In the genomic region with DNA sequence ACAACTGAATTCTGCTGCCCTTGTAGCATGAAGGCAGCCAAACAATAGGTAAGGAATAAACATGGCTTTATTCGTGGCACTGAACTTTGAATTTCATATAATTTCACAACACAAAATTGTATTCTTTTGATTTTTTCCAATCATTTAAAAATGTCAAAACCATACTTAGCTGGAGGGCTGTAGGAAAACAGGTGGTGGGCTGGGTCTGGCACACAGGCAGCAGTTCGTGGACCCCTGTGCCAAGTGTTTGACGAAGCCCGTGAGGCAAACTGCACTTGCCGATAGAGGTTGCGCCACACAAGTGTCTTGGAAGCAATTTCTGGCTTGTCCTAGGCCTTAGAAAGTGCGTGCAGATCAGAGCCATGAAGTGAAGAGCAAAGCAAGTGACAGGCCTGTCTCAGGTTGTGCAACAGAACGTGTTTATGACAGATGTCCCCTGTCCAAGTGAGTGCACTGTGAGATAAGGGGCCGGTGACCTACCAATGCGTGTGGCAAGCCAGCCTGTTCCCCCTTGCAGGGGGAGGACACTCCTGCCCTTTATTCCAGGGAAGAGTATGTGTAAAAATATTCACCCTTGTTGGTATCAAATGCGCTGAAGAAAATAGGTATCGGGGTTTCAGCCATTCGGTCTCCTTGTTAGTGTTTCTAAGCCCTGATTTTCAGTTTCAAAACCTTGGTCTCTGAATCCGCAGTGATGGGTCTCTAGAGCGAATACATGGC, we compare ENCODE assay signal across 1 cellular context.
TF ChIP-seq lines count a peak whose summit lies in the region.

No MANE protein-coding gene starts in this region.

TF ChIP-seq in K562, 482 proteins besides CTCF, POLR2A, EP300 and RAD21 (continued from another document and continues in another):
- TF ChIP-seq, protein P1, sequence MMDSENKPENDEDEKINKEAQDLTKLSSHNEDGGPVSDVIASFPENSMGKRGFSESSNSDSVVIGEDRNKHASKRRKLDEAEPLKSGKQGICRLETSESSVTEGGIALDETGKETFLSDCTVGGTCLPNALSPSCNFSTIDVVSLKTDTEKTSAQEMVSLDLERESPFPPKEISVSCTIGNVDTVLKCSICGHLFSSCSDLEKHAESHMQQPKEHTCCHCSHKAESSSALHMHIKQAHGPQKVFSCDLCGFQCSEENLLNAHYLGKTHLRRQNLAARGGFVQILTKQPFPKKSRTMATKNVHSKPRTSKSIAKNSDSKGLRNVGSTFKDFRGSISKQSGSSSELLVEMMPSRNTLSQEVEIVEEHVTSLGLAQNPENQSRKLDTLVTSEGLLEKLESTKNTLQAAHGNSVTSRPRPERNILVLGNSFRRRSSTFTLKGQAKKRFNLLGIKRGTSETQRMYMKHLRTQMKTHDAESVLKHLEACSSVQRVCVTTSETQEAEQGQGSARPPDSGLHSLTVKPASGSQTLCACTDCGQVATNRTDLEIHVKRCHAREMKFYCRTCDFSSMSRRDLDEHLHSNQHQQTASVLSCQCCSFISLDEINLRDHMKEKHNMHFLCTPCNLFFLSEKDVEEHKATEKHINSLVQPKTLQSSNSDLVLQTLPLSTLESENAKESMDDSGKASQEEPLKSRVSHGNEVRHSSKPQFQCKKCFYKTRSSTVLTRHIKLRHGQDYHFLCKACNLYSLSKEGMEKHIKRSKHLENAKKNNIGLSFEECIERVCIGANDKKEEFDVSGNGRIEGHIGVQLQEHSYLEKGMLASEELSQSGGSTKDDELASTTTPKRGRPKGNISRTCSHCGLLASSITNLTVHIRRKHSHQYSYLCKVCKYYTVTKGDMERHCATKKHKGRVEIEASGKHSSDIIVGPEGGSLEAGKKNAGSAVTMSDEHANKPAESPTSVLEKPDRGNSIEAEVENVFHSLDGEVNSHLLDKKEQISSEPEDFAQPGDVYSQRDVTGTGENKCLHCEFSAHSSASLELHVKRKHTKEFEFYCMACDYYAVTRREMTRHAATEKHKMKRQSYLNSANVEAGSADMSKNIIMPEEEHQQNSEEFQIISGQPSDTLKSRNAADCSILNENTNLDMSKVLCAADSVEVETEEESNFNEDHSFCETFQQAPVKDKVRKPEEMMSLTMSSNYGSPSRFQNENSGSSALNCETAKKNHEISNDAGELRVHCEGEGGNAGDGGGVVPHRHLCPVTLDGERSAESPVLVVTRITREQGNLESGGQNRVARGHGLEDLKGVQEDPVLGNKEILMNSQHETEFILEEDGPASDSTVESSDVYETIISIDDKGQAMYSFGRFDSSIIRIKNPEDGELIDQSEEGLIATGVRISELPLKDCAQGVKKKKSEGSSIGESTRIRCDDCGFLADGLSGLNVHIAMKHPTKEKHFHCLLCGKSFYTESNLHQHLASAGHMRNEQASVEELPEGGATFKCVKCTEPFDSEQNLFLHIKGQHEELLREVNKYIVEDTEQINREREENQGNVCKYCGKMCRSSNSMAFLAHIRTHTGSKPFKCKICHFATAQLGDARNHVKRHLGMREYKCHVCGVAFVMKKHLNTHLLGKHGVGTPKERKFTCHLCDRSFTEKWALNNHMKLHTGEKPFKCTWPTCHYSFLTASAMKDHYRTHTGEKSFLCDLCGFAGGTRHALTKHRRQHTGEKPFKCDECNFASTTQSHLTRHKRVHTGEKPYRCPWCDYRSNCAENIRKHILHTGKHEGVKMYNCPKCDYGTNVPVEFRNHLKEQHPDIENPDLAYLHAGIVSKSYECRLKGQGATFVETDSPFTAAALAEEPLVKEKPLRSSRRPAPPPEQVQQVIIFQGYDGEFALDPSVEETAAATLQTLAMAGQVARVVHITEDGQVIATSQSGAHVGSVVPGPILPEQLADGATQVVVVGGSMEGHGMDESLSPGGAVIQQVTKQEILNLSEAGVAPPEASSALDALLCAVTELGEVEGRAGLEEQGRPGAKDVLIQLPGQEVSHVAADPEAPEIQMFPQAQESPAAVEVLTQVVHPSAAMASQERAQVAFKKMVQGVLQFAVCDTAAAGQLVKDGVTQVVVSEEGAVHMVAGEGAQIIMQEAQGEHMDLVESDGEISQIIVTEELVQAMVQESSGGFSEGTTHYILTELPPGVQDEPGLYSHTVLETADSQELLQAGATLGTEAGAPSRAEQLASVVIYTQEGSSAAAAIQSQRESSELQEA (IDR thresholded peaks at IDR 0.05; ENCODE audit: low read depth), result no peak
- TF ChIP-seq FOXJ2 (tag; IDR thresholded peaks at IDR 0.05) (no peak), ESRRB (CRISPR knock-in tag; IDR thresholded peaks at IDR 0.05; ENCODE audit: borderline replicate concordance) (no peak), TSC22D4 (tag; IDR thresholded peaks at IDR 0.05) (no peak), NCOA6 (IDR thresholded peaks at IDR 0.05) (no peak), SIN3B (IDR thresholded peaks at IDR 0.05; ENCODE audit: low read depth) (no peak), ASH1L (IDR thresholded peaks at IDR 0.05; ENCODE audit: borderline replicate concordance, low read depth, partially characterized antibody) (no peak), MCM2 (IDR thresholded peaks at IDR 0.05; ENCODE audit: low read depth) (no peak), NFRKB (IDR thresholded peaks at IDR 0.05; ENCODE audit: low read depth) (no peak), TFAM (CRISPR knock-in tag; conservative IDR thresholded peaks at IDR 0.05) (no peak), NUFIP1 (IDR thresholded peaks at IDR 0.05; ENCODE audit: partially characterized antibody) (no peak), ETS2 (tag; IDR thresholded peaks at IDR 0.05; ENCODE audit: borderline replicate concordance, poor library complexity, severe bottlenecking) (no peak), DMBX1 (CRISPR knock-in tag; IDR thresholded peaks at IDR 0.05; ENCODE audit: borderline replicate concordance) (peak; percentile 55; the same call in 1 of the 2 replicates), MTF1 (CRISPR knock-in tag; IDR thresholded peaks at IDR 0.05; ENCODE audit: borderline replicate concordance) (peak; percentile 56; the same call in 1 of the 2 replicates), HDAC8 (tag; IDR thresholded peaks at IDR 0.05) (no peak), GTF2F1 (IDR thresholded peaks at IDR 0.05; ENCODE audit: low read depth, low read length) (no peak), ZNF354B (CRISPR knock-in tag; IDR thresholded peaks at IDR 0.05) (no peak), BRCA1 (IDR thresholded peaks at IDR 0.05) (no peak), BRCA1 (CRISPR knock-in tag; IDR thresholded peaks at IDR 0.05) (no peak), RB1 (IDR thresholded peaks at IDR 0.05; ENCODE audit: low read depth) (no peak), POLR2AphosphoS5 (IDR thresholded peaks at IDR 0.05; ENCODE audit: control insufficient read depth, insufficient read depth, low read depth, low read length) (peak; percentile 92), ZNF253 (CRISPR knock-in tag; conservative IDR thresholded peaks at IDR 0.05) (no peak), NONO (IDR thresholded peaks at IDR 0.05; ENCODE audit: low read depth in 2 of 2, low read length in 1 of 2) (peak in 1 of 2 experiments; percentile 82; a peak in 1 of 4 replicates)
- TF ChIP-seq, protein P2, sequence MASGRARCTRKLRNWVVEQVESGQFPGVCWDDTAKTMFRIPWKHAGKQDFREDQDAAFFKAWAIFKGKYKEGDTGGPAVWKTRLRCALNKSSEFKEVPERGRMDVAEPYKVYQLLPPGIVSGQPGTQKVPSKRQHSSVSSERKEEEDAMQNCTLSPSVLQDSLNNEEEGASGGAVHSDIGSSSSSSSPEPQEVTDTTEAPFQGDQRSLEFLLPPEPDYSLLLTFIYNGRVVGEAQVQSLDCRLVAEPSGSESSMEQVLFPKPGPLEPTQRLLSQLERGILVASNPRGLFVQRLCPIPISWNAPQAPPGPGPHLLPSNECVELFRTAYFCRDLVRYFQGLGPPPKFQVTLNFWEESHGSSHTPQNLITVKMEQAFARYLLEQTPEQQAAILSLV (tag; IDR thresholded peaks at IDR 0.05), result peak; percentile 71; the same call in 1 of the 2 replicates
- TF ChIP-seq, protein P3, sequence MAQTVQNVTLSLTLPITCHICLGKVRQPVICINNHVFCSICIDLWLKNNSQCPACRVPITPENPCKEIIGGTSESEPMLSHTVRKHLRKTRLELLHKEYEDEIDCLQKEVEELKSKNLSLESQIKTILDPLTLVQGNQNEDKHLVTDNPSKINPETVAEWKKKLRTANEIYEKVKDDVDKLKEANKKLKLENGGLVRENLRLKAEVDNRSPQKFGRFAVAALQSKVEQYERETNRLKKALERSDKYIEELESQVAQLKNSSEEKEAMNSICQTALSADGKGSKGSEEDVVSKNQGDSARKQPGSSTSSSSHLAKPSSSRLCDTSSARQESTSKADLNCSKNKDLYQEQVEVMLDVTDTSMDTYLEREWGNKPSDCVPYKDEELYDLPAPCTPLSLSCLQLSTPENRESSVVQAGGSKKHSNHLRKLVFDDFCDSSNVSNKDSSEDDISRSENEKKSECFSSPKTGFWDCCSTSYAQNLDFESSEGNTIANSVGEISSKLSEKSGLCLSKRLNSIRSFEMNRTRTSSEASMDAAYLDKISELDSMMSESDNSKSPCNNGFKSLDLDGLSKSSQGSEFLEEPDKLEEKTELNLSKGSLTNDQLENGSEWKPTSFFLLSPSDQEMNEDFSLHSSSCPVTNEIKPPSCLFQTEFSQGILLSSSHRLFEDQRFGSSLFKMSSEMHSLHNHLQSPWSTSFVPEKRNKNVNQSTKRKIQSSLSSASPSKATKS (CRISPR knock-in tag; IDR thresholded peaks at IDR 0.05), result no peak
- TF ChIP-seq, protein P4, sequence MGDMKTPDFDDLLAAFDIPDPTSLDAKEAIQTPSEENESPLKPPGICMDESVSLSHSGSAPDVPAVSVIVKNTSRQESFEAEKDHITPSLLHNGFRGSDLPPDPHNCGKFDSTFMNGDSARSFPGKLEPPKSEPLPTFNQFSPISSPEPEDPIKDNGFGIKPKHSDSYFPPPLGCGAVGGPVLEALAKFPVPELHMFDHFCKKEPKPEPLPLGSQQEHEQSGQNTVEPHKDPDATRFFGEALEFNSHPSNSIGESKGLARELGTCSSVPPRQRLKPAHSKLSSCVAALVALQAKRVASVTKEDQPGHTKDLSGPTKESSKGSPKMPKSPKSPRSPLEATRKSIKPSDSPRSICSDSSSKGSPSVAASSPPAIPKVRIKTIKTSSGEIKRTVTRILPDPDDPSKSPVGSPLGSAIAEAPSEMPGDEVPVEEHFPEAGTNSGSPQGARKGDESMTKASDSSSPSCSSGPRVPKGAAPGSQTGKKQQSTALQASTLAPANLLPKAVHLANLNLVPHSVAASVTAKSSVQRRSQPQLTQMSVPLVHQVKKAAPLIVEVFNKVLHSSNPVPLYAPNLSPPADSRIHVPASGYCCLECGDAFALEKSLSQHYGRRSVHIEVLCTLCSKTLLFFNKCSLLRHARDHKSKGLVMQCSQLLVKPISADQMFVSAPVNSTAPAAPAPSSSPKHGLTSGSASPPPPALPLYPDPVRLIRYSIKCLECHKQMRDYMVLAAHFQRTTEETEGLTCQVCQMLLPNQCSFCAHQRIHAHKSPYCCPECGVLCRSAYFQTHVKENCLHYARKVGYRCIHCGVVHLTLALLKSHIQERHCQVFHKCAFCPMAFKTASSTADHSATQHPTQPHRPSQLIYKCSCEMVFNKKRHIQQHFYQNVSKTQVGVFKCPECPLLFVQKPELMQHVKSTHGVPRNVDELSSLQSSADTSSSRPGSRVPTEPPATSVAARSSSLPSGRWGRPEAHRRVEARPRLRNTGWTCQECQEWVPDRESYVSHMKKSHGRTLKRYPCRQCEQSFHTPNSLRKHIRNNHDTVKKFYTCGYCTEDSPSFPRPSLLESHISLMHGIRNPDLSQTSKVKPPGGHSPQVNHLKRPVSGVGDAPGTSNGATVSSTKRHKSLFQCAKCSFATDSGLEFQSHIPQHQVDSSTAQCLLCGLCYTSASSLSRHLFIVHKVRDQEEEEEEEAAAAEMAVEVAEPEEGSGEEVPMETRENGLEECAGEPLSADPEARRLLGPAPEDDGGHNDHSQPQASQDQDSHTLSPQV (IDR thresholded peaks at IDR 0.05), result peak; percentile 50; the same call in 1 of the 2 replicates
- TF ChIP-seq, protein P5, sequence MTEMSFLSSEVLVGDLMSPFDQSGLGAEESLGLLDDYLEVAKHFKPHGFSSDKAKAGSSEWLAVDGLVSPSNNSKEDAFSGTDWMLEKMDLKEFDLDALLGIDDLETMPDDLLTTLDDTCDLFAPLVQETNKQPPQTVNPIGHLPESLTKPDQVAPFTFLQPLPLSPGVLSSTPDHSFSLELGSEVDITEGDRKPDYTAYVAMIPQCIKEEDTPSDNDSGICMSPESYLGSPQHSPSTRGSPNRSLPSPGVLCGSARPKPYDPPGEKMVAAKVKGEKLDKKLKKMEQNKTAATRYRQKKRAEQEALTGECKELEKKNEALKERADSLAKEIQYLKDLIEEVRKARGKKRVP (CRISPR knock-in tag; IDR thresholded peaks at IDR 0.05), result peak; percentile 43; the same call in 1 of the 2 replicates
- TF ChIP-seq, protein P6, sequence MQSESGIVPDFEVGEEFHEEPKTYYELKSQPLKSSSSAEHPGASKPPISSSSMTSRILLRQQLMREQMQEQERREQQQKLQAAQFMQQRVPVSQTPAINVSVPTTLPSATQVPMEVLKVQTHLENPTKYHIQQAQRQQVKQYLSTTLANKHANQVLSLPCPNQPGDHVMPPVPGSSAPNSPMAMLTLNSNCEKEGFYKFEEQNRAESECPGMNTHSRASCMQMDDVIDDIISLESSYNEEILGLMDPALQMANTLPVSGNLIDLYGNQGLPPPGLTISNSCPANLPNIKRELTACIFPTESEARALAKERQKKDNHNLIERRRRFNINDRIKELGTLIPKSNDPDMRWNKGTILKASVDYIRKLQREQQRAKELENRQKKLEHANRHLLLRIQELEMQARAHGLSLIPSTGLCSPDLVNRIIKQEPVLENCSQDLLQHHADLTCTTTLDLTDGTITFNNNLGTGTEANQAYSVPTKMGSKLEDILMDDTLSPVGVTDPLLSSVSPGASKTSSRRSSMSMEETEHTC (IDR thresholded peaks at IDR 0.05), result peak; percentile 58; the same call in 1 of the 2 replicates
- TF ChIP-seq, protein P7, sequence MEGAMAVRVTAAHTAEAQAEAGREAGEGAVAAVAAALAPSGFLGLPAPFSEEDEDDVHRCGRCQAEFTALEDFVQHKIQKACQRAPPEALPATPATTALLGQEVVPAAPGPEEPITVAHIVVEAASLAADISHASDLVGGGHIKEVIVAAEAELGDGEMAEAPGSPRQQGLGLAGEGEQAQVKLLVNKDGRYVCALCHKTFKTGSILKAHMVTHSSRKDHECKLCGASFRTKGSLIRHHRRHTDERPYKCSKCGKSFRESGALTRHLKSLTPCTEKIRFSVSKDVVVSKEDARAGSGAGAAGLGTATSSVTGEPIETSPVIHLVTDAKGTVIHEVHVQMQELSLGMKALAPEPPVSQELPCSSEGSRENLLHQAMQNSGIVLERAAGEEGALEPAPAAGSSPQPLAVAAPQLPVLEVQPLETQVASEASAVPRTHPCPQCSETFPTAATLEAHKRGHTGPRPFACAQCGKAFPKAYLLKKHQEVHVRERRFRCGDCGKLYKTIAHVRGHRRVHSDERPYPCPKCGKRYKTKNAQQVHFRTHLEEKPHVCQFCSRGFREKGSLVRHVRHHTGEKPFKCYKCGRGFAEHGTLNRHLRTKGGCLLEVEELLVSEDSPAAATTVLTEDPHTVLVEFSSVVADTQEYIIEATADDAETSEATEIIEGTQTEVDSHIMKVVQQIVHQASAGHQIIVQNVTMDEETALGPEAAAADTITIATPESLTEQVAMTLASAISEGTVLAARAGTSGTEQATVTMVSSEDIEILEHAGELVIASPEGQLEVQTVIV (CRISPR knock-in tag; IDR thresholded peaks at IDR 0.05; ENCODE audit: borderline replicate concordance), result no peak
- TF ChIP-seq, protein P8, sequence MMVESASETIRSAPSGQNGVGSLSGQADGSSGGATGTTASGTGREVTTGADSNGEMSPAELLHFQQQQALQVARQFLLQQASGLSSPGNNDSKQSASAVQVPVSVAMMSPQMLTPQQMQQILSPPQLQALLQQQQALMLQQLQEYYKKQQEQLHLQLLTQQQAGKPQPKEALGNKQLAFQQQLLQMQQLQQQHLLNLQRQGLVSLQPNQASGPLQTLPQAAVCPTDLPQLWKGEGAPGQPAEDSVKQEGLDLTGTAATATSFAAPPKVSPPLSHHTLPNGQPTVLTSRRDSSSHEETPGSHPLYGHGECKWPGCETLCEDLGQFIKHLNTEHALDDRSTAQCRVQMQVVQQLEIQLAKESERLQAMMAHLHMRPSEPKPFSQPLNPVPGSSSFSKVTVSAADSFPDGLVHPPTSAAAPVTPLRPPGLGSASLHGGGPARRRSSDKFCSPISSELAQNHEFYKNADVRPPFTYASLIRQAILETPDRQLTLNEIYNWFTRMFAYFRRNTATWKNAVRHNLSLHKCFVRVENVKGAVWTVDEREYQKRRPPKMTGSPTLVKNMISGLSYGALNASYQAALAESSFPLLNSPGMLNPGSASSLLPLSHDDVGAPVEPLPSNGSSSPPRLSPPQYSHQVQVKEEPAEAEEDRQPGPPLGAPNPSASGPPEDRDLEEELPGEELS (CRISPR knock-in tag; IDR thresholded peaks at IDR 0.05; ENCODE audit: borderline replicate concordance), result no peak
